Comparison of ENCODE assay signal across 8 cellular contexts in genomic region chr16:15427648-15428239, GRCh38. TPM values are rescaled to one million over a fixed set of nuclear protein-coding genes. Genes with fewer than 3 reads are reported as not detected.
DNase-seq lines count a peak whose midpoint lies in the region; ATAC-seq and TF ChIP-seq lines count a peak whose summit lies in the region.

No MANE protein-coding gene starts in this region.

- no peak overlapping the region for H3K4me3 Mint-ChIP-seq in GM23338

- ATAC-seq in GM23338, result peak; percentile 54

- DNase-seq in AG08395 (ENCODE audit: low spot score) (peak; percentile 75), GM23338 (ENCODE audit: low spot score) (peak; percentile 48), fibroblast of lung (ENCODE audit: low read depth in 2 of 2) (peak; percentile 81 to 90), nucleus accumbens (lab: John Stamatoyannopoulos, UW) (peak in 51 of 56 donors; percentile 3 to 83 (median 44)), suprapubic skin (ENCODE audit: low spot score in 2 of 2) (peak; percentile 76 to 84), HPDE6-E6E7 (ENCODE audit: extremely low spot score) (no peak)
- peak; percentile 57 to 66 for DNase-seq in activated T-cell treated with anti-CD3 and anti-CD28 coated beads, Interleukin-2, amount 50 U/mL, for 48 hours

- H3K9me3 ChIP-seq in OCI-LY3 (ENCODE audit: insufficient read depth, low read length) (no peaks in the 10 kb centered on the region), fibroblast of lung (ENCODE audit: control insufficient read depth, insufficient read depth, low read depth, low read length) (no peaks in the 10 kb centered on the region), suprapubic skin (no peaks in the 10 kb centered on the region)

- H3K9ac ChIP-seq in OCI-LY3 (ENCODE audit: low read length) (no peak overlapping the region), fibroblast of lung (ENCODE audit: insufficient read depth, low read length) (no peak overlapping the region)

- H3K27me3 ChIP-seq in GM23338 (ENCODE audit: insufficient read depth) (no peaks in the 10 kb centered on the region), OCI-LY3 (ENCODE audit: low read depth, low read length) (0 out of 2 replicates have a peak, but pooled peaks cover 4% of the 10 kb centered on the region), fibroblast of lung (ENCODE audit: control insufficient read depth, insufficient read depth, low read length) (no peaks in the 10 kb centered on the region), suprapubic skin (no peaks in the 10 kb centered on the region)

- H3K27ac ChIP-seq in GM23338 (ENCODE audit: low read depth) (no peak overlapping the region), OCI-LY3 (ENCODE audit: low read length) (no peak overlapping the region), fibroblast of lung (ENCODE audit: insufficient read depth, low read length) (no peak overlapping the region), suprapubic skin (peak overlapping the region; percentile 34)

- H3K36me3 ChIP-seq in GM23338 (ENCODE audit: insufficient read depth) (no peaks in the 10 kb centered on the region), OCI-LY3 (replicated peaks; ENCODE audit: low read depth, low read length) (no peaks in the 10 kb centered on the region), fibroblast of lung (ENCODE audit: control insufficient read depth, insufficient read depth, low read length) (no peaks in the 10 kb centered on the region), suprapubic skin (no peaks in the 10 kb centered on the region)

- no peaks in the 10 kb centered on the region for H3F3A ChIP-seq in GM23338 (replicated peaks; ENCODE audit: low read depth)

- H3K4me2 ChIP-seq in GM23338 (no peak overlapping the region), OCI-LY3 (ENCODE audit: low read length) (no peak overlapping the region), fibroblast of lung (ENCODE audit: extremely low read depth, insufficient read depth, low read length) (peak overlapping the region; percentile 77)

- H3K79me2 ChIP-seq in GM23338 (replicated peaks; ENCODE audit: insufficient read depth) (no peaks in the 10 kb centered on the region), OCI-LY3 (ENCODE audit: low read length) (no peaks in the 10 kb centered on the region), fibroblast of lung (ENCODE audit: control insufficient read depth, insufficient read depth, low read length) (no peaks in the 10 kb centered on the region)

- no peaks in the 10 kb centered on the region for H3K27me3 Mint-ChIP-seq in GM23338 (ENCODE audit: insufficient read depth, low read depth, poor library complexity)

- no peaks in the 10 kb centered on the region for H3K36me3 Mint-ChIP-seq in GM23338 (ENCODE audit: low read depth)

- H3K9me2 ChIP-seq in GM23338 (ENCODE audit: insufficient read depth), result no peaks in the 10 kb centered on the region

- 7% methylated on average over 8 of the region's 8 CpGs for WGBS in suprapubic skin

- H3K4me1 ChIP-seq in GM23338 (ENCODE audit: insufficient read depth), result no peaks in the 10 kb centered on the region
- H3K4me1 ChIP-seq in OCI-LY3 (ENCODE audit: low read length), result no peaks in the 10 kb centered on the region
- peaks cover 2% of the 10 kb centered on the region for H3K4me1 ChIP-seq in fibroblast of lung (ENCODE audit: control insufficient read depth, extremely low read depth, insufficient read depth, low read length)
- H3K4me1 ChIP-seq in suprapubic skin, result peaks cover 6% of the 10 kb centered on the region

- no peaks in the 10 kb centered on the region for H3K4me1 Mint-ChIP-seq in GM23338

- no peak for TF ChIP-seq EP300 in suprapubic skin (IDR thresholded peaks at IDR 0.05)

- TF ChIP-seq CTCF in GM23338 (conservative IDR thresholded peaks at IDR 0.05; ENCODE audit: low read depth in 2 of 2) (peak; percentile 62 to 64), OCI-LY3 (IDR thresholded peaks at IDR 0.05; ENCODE audit: low read depth, low read length) (peak; percentile 59), fibroblast of lung (conservative IDR thresholded peaks at IDR 0.05 in 1 of 2, IDR thresholded peaks at IDR 0.05 in 1 of 2; ENCODE audit: low read depth in 1 of 2, low read length in 2 of 2) (peak; percentile 64 to 75), suprapubic skin (IDR thresholded peaks at IDR 0.05) (peak; percentile 47 to 49)

- no peaks in the 10 kb centered on the region for H4K20me1 ChIP-seq in GM23338 (replicated peaks; ENCODE audit: insufficient read depth)
- H4K20me1 ChIP-seq in OCI-LY3 (ENCODE audit: insufficient read depth, low read length), result no peaks in the 10 kb centered on the region
- no peaks in the 10 kb centered on the region for H4K20me1 ChIP-seq in fibroblast of lung (ENCODE audit: control insufficient read depth, extremely low read depth, insufficient read depth, low read length)

- H3K4me3 ChIP-seq in GM23338 (no peak overlapping the region), OCI-LY3 (ENCODE audit: low read length) (no peak overlapping the region), fibroblast of lung (replicated peaks in 1 of 4; ENCODE audit: control extremely low read depth in 1 of 4, insufficient read depth in 1 of 4, low read depth in 3 of 4, low read length in 4 of 4) (peak overlapping the region in 1 of 4 experiments; percentile 27), suprapubic skin (peak overlapping the region; percentile 7)

- TF ChIP-seq POLR2A in suprapubic skin (IDR thresholded peaks at IDR 0.05), result no peak

- no peak overlapping the region for H3K27ac Mint-ChIP-seq in GM23338

- no peak overlapping the region for H2AFZ ChIP-seq in GM23338
- no peak overlapping the region; the same call in 1 of the 2 replicates for H2AFZ ChIP-seq in OCI-LY3 (ENCODE audit: low read depth, low read length)
- no peak overlapping the region for H2AFZ ChIP-seq in fibroblast of lung (ENCODE audit: low read length)

- H3K9me3 Mint-ChIP-seq in GM23338, result no peaks in the 10 kb centered on the region

TF ChIP-seq in GM23338, 12 proteins besides CTCF, POLR2A, EP300 and RAD21 (continues in another document):
- TF ChIP-seq ETS1 (IDR thresholded peaks at IDR 0.05) (no peak), ZNF331 (CRISPR knock-in tag; IDR thresholded peaks at IDR 0.05; ENCODE audit: low read depth) (no peak), JUNB (IDR thresholded peaks at IDR 0.05; ENCODE audit: unreplicated experiment) (no peak), POLR2AphosphoS5 (IDR thresholded peaks at IDR 0.05; ENCODE audit: low read depth) (no peak), EZH2 (IDR thresholded peaks at IDR 0.05; ENCODE audit: low read depth, unreplicated experiment) (no peak), ZNF114 (CRISPR knock-in tag; IDR thresholded peaks at IDR 0.05) (no peak)

RNA-seq across cellular contexts. Expression of gene BMERB1, which starts 6.6 kb away (rescaled TPM):
- 16.5 and 17.3 TPM in 2 replicates for total RNA-seq in GM23338 (2014; rRNA removed; shearing (Covaris generic))
- polyA plus RNA-seq in GM23338 (2016; fragmentation: Nextera tagmentation; extraction: Ambion mirVana), result 21.8 and 28.1 TPM in 2 replicates
- 32.6 and 39.1 TPM in 2 replicates for total RNA-seq in fibroblast of lung
- 39.4 and 46.0 TPM in 2 replicates for polyA plus RNA-seq in fibroblast of lung
- polyA plus RNA-seq in fibroblast of lung (2012), result 30.0 and 45.1 TPM in 2 replicates
- 38.5 and 40.4 TPM in 2 replicates for polyA minus RNA-seq in fibroblast of lung (ENCODE audit: low replicate concordance)
- 10 to 100 TPM in 3 of 4 donors, 1 to 10 TPM in 1; 5.5 to 31.4 (median 17.9) TPM for total RNA-seq in suprapubic skin

RNA-seq across cellular contexts. Expression of gene MPV17L, which starts 32.2 kb away (rescaled TPM):
- total RNA-seq in GM23338 (2014; rRNA removed; shearing (Covaris generic)), result 8.0 and 11.7 TPM in 2 replicates
- 3.0 and 3.2 TPM in 2 replicates for polyA plus RNA-seq in GM23338 (2016; fragmentation: Nextera tagmentation; extraction: Ambion mirVana)
- total RNA-seq in fibroblast of lung, result 0.66 and 0.77 TPM in 2 replicates
- 0.02 and 0.35 TPM in 2 replicates for polyA plus RNA-seq in fibroblast of lung
- polyA plus RNA-seq in fibroblast of lung (2012), result 0.02 and 0.25 TPM in 2 replicates
- 0.11 TPM in 1 of 2 replicates, not detected in the other for polyA minus RNA-seq in fibroblast of lung (ENCODE audit: low replicate concordance)
- 10 to 100 TPM in 2 of 4 donors, 1 to 10 TPM in 2; 3.9 to 15.8 (median 11.0) TPM for total RNA-seq in suprapubic skin

RNA-seq across cellular contexts. Expression of gene NPIPA5, which starts 49.6 kb away (rescaled TPM):
- total RNA-seq in GM23338 (2014; rRNA removed; shearing (Covaris generic)), result 0.56 TPM in 1 of 2 replicates, not detected in the other
- 1.8 and 2.7 TPM in 2 replicates for polyA plus RNA-seq in GM23338 (2016; fragmentation: Nextera tagmentation; extraction: Ambion mirVana)
- 3.1 and 8.6 TPM in 2 replicates for total RNA-seq in fibroblast of lung
- 4.7 and 32.9 TPM in 2 replicates for polyA plus RNA-seq in fibroblast of lung
- polyA plus RNA-seq in fibroblast of lung (2012), result 4.7 and 20.9 TPM in 2 replicates
- 3.1 and 11.0 TPM in 2 replicates for polyA minus RNA-seq in fibroblast of lung (ENCODE audit: low replicate concordance)
- 10 to 100 TPM in 1 of 4 donors, 1 to 10 TPM in 2, not detected in 1; 2.6 to 21.6 (median 8.5) TPM for total RNA-seq in suprapubic skin
